In the genomic region with DNA sequence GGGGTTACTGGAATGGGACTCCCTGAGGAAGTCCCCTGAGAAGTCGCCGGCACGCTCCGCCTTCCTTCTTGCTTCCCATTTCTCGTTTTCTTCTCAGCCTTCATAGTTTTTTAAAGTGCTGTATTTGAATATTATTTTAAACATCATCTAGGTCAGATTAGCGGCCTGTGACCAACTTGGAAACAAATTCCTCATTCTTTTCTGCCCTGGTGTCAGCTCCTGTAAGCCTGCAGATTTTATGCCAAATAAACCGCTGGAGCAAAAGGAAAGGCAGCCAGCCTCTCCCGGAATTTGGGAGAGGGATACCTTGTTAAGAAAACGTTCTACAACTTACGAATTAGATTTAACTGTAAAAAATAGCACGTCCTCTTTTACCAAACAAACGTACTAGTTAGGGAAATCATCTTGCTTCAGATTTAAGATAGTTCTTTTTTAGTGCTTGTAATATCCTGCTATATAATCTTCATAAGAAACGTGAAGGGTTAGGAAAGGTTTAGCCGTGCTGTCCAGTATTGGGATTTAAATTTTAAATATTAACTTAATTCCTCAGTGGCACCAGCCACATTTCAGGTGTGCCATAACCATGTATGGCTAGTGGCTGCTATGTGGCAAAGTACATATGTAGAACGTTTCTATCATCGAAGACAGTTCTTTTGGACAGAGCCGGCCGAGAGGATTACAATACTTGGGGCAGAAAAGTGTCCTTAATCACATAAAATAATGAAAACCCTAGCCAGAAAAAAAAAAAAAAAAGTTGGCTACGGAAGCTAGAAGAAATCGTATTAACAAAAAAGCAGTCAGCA, we compare ENCODE assay signal across 8 cellular contexts. TPM values are rescaled to one million over a fixed set of nuclear protein-coding genes. Genes with fewer than 3 reads are reported as not detected.
DNase-seq lines count a peak whose midpoint lies in the region; ATAC-seq, FAIRE-seq and TF ChIP-seq lines count a peak whose summit lies in the region.

No MANE protein-coding gene starts in this region.

- intact Hi-C loops in K562 (cut with micrococcal nuclease), result loop anchor here (10.0 kb wide), 1 partner anchor 110 kb away; the partner anchor contains the start of gene CEP192
- intact Hi-C loops in uterus (cut with DNase I; ENCODE audit: low total_unique reads), result no loop called here

- no peaks in the 10 kb centered on the region for H3K9me3 ChIP-seq in BE2C
- no peaks in the 10 kb centered on the region for H3K9me3 ChIP-seq in K562 (replicated peaks; ENCODE audit: control insufficient read depth, insufficient read depth, low read depth, low read length)
- no peaks in the 10 kb centered on the region for H3K9me3 ChIP-seq in lung (ENCODE audit: control insufficient read depth in 2 of 2, insufficient read depth in 1 of 2, low read length in 1 of 2)
- no peaks in the 10 kb centered on the region for H3K9me3 ChIP-seq in uterus

- H2AFZ ChIP-seq in K562 (ENCODE audit: low read depth, low read length), result peak overlapping the region; percentile 90

- FAIRE-seq in K562 (lab: Jason Lieb, UNC), result no peak

- in situ Hi-C loops in K562 (cut with MboI), result no loop called here

- TF ChIP-seq CTCF in BE2C (IDR thresholded peaks at IDR 0.05; ENCODE audit: low read depth, low read length) (no peak), K562 (IDR thresholded peaks at IDR 0.05 in 2 of 3, conservative IDR thresholded peaks at IDR 0.05 in 1 of 3; ENCODE audit: insufficient read depth in 2 of 3, low read depth in 1 of 3, low read length in 3 of 3) (no peak), lung (IDR thresholded peaks at IDR 0.05; ENCODE audit: control extremely low read depth, extremely low read depth) (no peak), uterus (IDR thresholded peaks at IDR 0.05) (no peak)

- CTCF ChIA-PET in K562 (lab: Yijun Ruan, JAX; ENCODE audit: low intra/inter-chr PET ratio), result no interaction called here

- H3K4me1 ChIP-seq in BE2C (no peaks in the 10 kb centered on the region), K562 (replicated peaks in 1 of 2; ENCODE audit: control insufficient read depth in 2 of 2, insufficient read depth in 2 of 2, low read length in 2 of 2) (peaks cover 28 to 37% of the 10 kb centered on the region in 2 experiments), lung (ENCODE audit: control insufficient read depth in 2 of 2, insufficient read depth in 2 of 2, low read length in 2 of 2) (peaks cover 0 to 5% of the 10 kb centered on the region in 2 donors), uterus (no peaks in the 10 kb centered on the region)

- TF ChIP-seq POLR2A in K562 (conservative IDR thresholded peaks at IDR 0.05), result no peak
- no peak for TF ChIP-seq POLR2A in uterus (IDR thresholded peaks at IDR 0.05)

- peaks cover 7% of the 10 kb centered on the region; the same call in 1 of the 2 replicates for H4K20me1 ChIP-seq in K562 (replicated peaks; ENCODE audit: control insufficient read depth, insufficient read depth, low read length)

- H3K79me2 ChIP-seq in K562 (ENCODE audit: control insufficient read depth, insufficient read depth, low read length), result peaks cover 45% of the 10 kb centered on the region

- POLR2A ChIA-PET in K562 (lab: Yijun Ruan, JAX), result interaction anchor here (0.7 to 2.9 kb wide), 8 partner anchors 14 to 486 kb away, joined by 3 to 8 read pairs (median 4); partner anchors contain the start of gene CEP192

- WGBS in K562 (ENCODE audit: insufficient coverage, low coverage, missing lambda C conversion rate), result 5% methylated on average over 20 of the region's 20 CpGs
- 21 to 27% methylated on average over 20 of the region's 20 CpGs for WGBS in lung, 2 donors

- TF ChIP-seq RAD21 in K562 (CRISPR knock-in tag; conservative IDR thresholded peaks at IDR 0.05 in 1 of 2, IDR thresholded peaks at IDR 0.05 in 1 of 2), result no peak

- H3K36me3 ChIP-seq in BE2C (no peaks in the 10 kb centered on the region), K562 (ENCODE audit: control insufficient read depth, insufficient read depth, low read length) (no peaks in the 10 kb centered on the region; the same call in 2 of the 3 replicates), lung (ENCODE audit: control insufficient read depth in 2 of 2, insufficient read depth in 2 of 2, low read length in 2 of 2) (no peaks in the 10 kb centered on the region), uterus (no peaks in the 10 kb centered on the region)

- TF ChIP-seq EP300 in K562 (IDR thresholded peaks at IDR 0.05; ENCODE audit: low read length), result no peak

- H3K9ac ChIP-seq in K562 (ENCODE audit: insufficient read depth in 1 of 2, low read depth in 2 of 2, low read length in 2 of 2), result peak overlapping the region; percentile 52 to 89

- ATAC-seq in K562 (no peak), lung (ENCODE audit: insufficient read depth, low FRiP score) (no peak)

- H3K9me1 ChIP-seq in K562 (ENCODE audit: control insufficient read depth, insufficient read depth, low read length), result no peaks in the 10 kb centered on the region

- H3K4me3 ChIP-seq in BE2C (ENCODE audit: low read depth, low read length), result peak overlapping the region; percentile 61
- H3K4me3 ChIP-seq in K562, result peak overlapping the region; percentile 84
- H3K4me3 ChIP-seq in lung, result peak overlapping the region; percentile 67
- H3K4me3 ChIP-seq in uterus, result peak overlapping the region; percentile 86

- BruUV-seq in K562 (replicated peaks; lab: Mats Ljungman, UMichigan), result TSS peak; percentile 75

- DNase-seq in BE2C (no peak), HuH-7 (ENCODE audit: low spot score) (peak; percentile 58), K562 (ENCODE audit: extremely low read depth in 1 of 4, low spot score in 3 of 4) (no peak), lung (ENCODE audit: low spot score) (no peak), uterus (no peak), GM19240 (ENCODE audit: insufficient read length, low spot score) (no peak), dermis blood vessel endothelial cell (no peak), NCI-H774 (lab: John Stamatoyannopoulos, UW) (no peak)

- peak overlapping the region; percentile 78 for H3K4me2 ChIP-seq in K562 (ENCODE audit: insufficient read depth, low read length)

- H3K27ac ChIP-seq in K562 (ENCODE audit: extremely low read depth, low read depth, low read length), result no peak overlapping the region; the same call in 2 of the 3 replicates
- peak overlapping the region; percentile 89 to 94 for H3K27ac ChIP-seq in lung (ENCODE audit: low read depth in 1 of 2, low read length in 1 of 2)
- H3K27ac ChIP-seq in uterus, result peak overlapping the region; percentile 99 to 100

- H3K27me3 ChIP-seq in BE2C (no peaks in the 10 kb centered on the region), K562 (ENCODE audit: control insufficient read depth in 2 of 2, insufficient read depth in 2 of 2, low read length in 2 of 2) (no peaks in the 10 kb centered on the region), lung (ENCODE audit: control insufficient read depth, insufficient read depth) (no peaks in the 10 kb centered on the region), uterus (no peaks in the 10 kb centered on the region)

TF ChIP-seq in K562, 482 proteins besides CTCF, POLR2A, EP300 and RAD21:
- TF ChIP-seq ZKSCAN1 (IDR thresholded peaks at IDR 0.05; ENCODE audit: low read depth, low read length) (no peak), SP1 (CRISPR knock-in tag; IDR thresholded peaks at IDR 0.05) (0 out of 2 replicates have a peak, but pooled peaks have one; percentile 7), SPI1 (IDR thresholded peaks at IDR 0.05; ENCODE audit: borderline replicate concordance, low read depth, low read length) (peak; percentile 37; the same call in 1 of the 2 replicates), PRPF4 (IDR thresholded peaks at IDR 0.05; ENCODE audit: insufficient read depth, low read depth, low read length, poor library complexity, severe bottlenecking) (no peak)
- TF ChIP-seq, protein P1, sequence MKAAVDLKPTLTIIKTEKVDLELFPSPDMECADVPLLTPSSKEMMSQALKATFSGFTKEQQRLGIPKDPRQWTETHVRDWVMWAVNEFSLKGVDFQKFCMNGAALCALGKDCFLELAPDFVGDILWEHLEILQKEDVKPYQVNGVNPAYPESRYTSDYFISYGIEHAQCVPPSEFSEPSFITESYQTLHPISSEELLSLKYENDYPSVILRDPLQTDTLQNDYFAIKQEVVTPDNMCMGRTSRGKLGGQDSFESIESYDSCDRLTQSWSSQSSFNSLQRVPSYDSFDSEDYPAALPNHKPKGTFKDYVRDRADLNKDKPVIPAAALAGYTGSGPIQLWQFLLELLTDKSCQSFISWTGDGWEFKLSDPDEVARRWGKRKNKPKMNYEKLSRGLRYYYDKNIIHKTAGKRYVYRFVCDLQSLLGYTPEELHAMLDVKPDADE (conservative IDR thresholded peaks at IDR 0.05; ENCODE audit: control insufficient read depth, low read depth, low read length), result no peak

RNA-seq across cellular contexts. Expression of gene PTPN2, which starts 0.7 kb away (rescaled TPM):
- 10.7 TPM for polyA plus RNA-seq in BE2C (2012; ENCODE audit: insufficient read depth, insufficient read length, low read depth)
- 18.9 and 43.2 TPM in 2 replicates for total RNA-seq in K562 (2011; cell fraction: chromatin; rRNA removed; ENCODE audit: low replicate concordance)
- 13.0 and 20.3 TPM in 2 replicates for total RNA-seq in K562 (2011; cell fraction: nucleolus; rRNA removed)
- total RNA-seq in K562 (2011; cell fraction: nucleoplasm; rRNA removed), result 23.4 and 36.6 TPM in 2 replicates
- total RNA-seq in K562 (2014; rRNA removed), result 33.1 and 38.3 TPM in 2 replicates
- total RNA-seq in K562 (2014; rRNA removed; fragmentation: Illumina TruSeq; extraction: Trizol), result 56.4 and 67.9 TPM in 2 replicates
- 63.6 and 66.4 TPM in 2 replicates for total RNA-seq in K562 (2015; rRNA removed; fragmentation: Illumina TruSeq; extraction: Trizol)
- total RNA-seq in K562 (2021), result 37.6 and 40.3 TPM in 2 replicates
- polyA plus RNA-seq in K562 (2011; rRNA removed), result 39.9 and 44.8 TPM in 2 replicates
- polyA plus RNA-seq in K562 (2011; cell fraction: cytosol; rRNA removed), result 7.5 and 17.5 TPM in 2 replicates
- 15.5 and 21.0 TPM in 2 replicates for polyA plus RNA-seq in K562 (2011; cell fraction: nucleus; rRNA removed)
- 36.4 and 37.3 TPM in 2 replicates for polyA plus RNA-seq in K562 (2012)
- 48.1 and 58.3 TPM in 2 replicates for polyA plus RNA-seq in K562 (2014; fragmentation: Illumina TruSeq; extraction: Trizol)
- polyA plus RNA-seq in K562 (2014; fragmentation: Nextera tagmentation; extraction: Ambion mirVana), result 10 to 100 TPM; 36.6 to 46.3 TPM
- 35.0 and 43.8 TPM in 2 replicates for polyA plus RNA-seq in K562 (2014; rRNA removed)
- polyA minus RNA-seq in K562 (2011; rRNA and poly(A)+ RNA removed), result 46.7 and 65.3 TPM in 2 replicates
- 14.0 and 24.8 TPM in 2 replicates for polyA minus RNA-seq in K562 (2011; cell fraction: cytosol; rRNA and poly(A)+ RNA removed)
- polyA minus RNA-seq in K562 (2011; cell fraction: nucleus; rRNA and poly(A)+ RNA removed), result 11.2 and 19.8 TPM in 2 replicates
- total RNA-seq in lung, result 10 to 100 TPM; 47.8 to 79.9 TPM
- 10 to 100 TPM; 51.0 to 77.6 TPM for polyA plus RNA-seq in lung
- total RNA-seq in uterus, result 10 to 100 TPM; 22.9 to 57.6 (median 37.5) TPM
- total RNA-seq in dermis blood vessel endothelial cell, result 21.3 and 31.4 TPM in 2 replicates
